1 cellular context compared by ENCODE assay signal in the genomic region with DNA sequence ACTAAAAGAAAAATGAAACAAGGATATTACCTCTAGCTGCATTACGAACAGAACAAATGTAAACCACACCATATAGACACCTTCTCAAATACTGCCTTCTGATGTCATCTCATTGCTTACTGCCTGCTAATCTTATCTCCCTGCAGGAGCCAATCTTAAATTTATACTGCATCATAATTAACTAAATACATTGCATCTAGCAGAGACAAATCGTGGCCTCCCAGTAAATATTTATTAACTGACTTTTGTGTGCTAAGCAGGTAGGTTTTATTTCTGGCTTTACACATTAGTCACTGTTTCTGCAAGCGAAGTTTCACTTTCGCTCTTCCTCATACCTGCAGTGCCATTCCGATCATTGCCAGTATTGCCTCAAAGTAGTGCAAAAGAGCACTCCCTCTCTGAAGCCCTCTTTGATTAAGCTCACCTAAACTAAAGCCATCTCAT.
TF ChIP-seq lines count a peak whose summit lies in the region.

No MANE protein-coding gene starts in this region.

TF ChIP-seq in WTC11, 78 proteins besides CTCF, POLR2A, EP300 and RAD21 (continued from another document):
- TF ChIP-seq, protein P1, sequence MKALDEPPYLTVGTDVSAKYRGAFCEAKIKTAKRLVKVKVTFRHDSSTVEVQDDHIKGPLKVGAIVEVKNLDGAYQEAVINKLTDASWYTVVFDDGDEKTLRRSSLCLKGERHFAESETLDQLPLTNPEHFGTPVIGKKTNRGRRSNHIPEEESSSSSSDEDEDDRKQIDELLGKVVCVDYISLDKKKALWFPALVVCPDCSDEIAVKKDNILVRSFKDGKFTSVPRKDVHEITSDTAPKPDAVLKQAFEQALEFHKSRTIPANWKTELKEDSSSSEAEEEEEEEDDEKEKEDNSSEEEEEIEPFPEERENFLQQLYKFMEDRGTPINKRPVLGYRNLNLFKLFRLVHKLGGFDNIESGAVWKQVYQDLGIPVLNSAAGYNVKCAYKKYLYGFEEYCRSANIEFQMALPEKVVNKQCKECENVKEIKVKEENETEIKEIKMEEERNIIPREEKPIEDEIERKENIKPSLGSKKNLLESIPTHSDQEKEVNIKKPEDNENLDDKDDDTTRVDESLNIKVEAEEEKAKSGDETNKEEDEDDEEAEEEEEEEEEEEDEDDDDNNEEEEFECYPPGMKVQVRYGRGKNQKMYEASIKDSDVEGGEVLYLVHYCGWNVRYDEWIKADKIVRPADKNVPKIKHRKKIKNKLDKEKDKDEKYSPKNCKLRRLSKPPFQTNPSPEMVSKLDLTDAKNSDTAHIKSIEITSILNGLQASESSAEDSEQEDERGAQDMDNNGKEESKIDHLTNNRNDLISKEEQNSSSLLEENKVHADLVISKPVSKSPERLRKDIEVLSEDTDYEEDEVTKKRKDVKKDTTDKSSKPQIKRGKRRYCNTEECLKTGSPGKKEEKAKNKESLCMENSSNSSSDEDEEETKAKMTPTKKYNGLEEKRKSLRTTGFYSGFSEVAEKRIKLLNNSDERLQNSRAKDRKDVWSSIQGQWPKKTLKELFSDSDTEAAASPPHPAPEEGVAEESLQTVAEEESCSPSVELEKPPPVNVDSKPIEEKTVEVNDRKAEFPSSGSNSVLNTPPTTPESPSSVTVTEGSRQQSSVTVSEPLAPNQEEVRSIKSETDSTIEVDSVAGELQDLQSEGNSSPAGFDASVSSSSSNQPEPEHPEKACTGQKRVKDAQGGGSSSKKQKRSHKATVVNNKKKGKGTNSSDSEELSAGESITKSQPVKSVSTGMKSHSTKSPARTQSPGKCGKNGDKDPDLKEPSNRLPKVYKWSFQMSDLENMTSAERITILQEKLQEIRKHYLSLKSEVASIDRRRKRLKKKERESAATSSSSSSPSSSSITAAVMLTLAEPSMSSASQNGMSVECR (CRISPR knock-in tag; IDR thresholded peaks at IDR 0.05; ENCODE audit: borderline replicate concordance): no peak
- TF ChIP-seq SMAD3 (CRISPR knock-in tag; IDR thresholded peaks at IDR 0.05; ENCODE audit: borderline replicate concordance): no peak
